1 cellular context compared by ENCODE assay signal in genomic region chr1:1157914-1158710, GRCh38.
TF ChIP-seq lines count a peak whose summit lies in the region.

No MANE protein-coding gene starts in this region.

TF ChIP-seq in HepG2, 621 proteins besides CTCF, POLR2A, EP300 and RAD21 (continues in another document):
- TF ChIP-seq NFKBIZ (CRISPR knock-in tag; IDR thresholded peaks at IDR 0.05) (no peak), SOX5 (CRISPR knock-in tag; IDR thresholded peaks at IDR 0.05; ENCODE audit: borderline replicate concordance) (peak; percentile 70; the same call in 1 of the 2 replicates), MTA1 (CRISPR knock-in tag; IDR thresholded peaks at IDR 0.05; ENCODE audit: borderline replicate concordance) (no peak), ELF3 (CRISPR knock-in tag; IDR thresholded peaks at IDR 0.05) (peak; percentile 82), HNRNPK (IDR thresholded peaks at IDR 0.05; ENCODE audit: low read depth, low read length, poor library complexity, severe bottlenecking) (peak; percentile 29), KLF15 (CRISPR knock-in tag; IDR thresholded peaks at IDR 0.05; ENCODE audit: borderline replicate concordance) (no peak), ZBTB38 (CRISPR knock-in tag; IDR thresholded peaks at IDR 0.05) (peak; percentile 55; the same call in 1 of the 2 replicates), GABPB1 (CRISPR knock-in tag; IDR thresholded peaks at IDR 0.05) (peak; percentile 65; the same call in 1 of the 2 replicates), ZFY (CRISPR knock-in tag; IDR thresholded peaks at IDR 0.05) (peak; percentile 39; the same call in 1 of the 2 replicates), ZNF674 (CRISPR knock-in tag; IDR thresholded peaks at IDR 0.05; ENCODE audit: low read depth) (no peak), SP5 (CRISPR knock-in tag; IDR thresholded peaks at IDR 0.05; ENCODE audit: borderline replicate concordance, low read depth) (peak; percentile 95), FOXM1 (CRISPR knock-in tag; IDR thresholded peaks at IDR 0.05) (no peak), RXRA (CRISPR knock-in tag; IDR thresholded peaks at IDR 0.05) (peak; percentile 15; the same call in 1 of the 2 replicates), ZNF687 (CRISPR knock-in tag; IDR thresholded peaks at IDR 0.05) (peak; percentile 77), ATM (IDR thresholded peaks at IDR 0.05; ENCODE audit: borderline replicate concordance) (no peak), YY1 (IDR thresholded peaks at IDR 0.05; ENCODE audit: insufficient read depth, insufficient replicate concordance, low read depth, low read length) (peak; percentile 36), LCORL (IDR thresholded peaks at IDR 0.05) (no peak), LCORL (CRISPR knock-in tag; IDR thresholded peaks at IDR 0.05) (peak; percentile 42; the same call in 1 of the 2 replicates), ZNF543 (CRISPR knock-in tag; IDR thresholded peaks at IDR 0.05) (peak; percentile 89; the same call in 1 of the 2 replicates), REXO4 (CRISPR knock-in tag; IDR thresholded peaks at IDR 0.05; ENCODE audit: borderline replicate concordance) (no peak), ZNF83 (CRISPR knock-in tag; IDR thresholded peaks at IDR 0.05; ENCODE audit: borderline replicate concordance) (0 out of 2 replicates have a peak, but pooled peaks have one; percentile 28), FOXP4 (CRISPR knock-in tag; IDR thresholded peaks at IDR 0.05) (0 out of 2 replicates have a peak, but pooled peaks have one; percentile 16), ZNF850 (CRISPR knock-in tag; conservative IDR thresholded peaks at IDR 0.05) (no peak), SRSF1 (optimal IDR thresholded peaks at IDR 0.05; ENCODE audit: low read depth, low read length) (peak; percentile 63), NRL (CRISPR knock-in tag; IDR thresholded peaks at IDR 0.05; ENCODE audit: borderline replicate concordance) (peak; percentile 12; the same call in 1 of the 2 replicates), HNRNPL (IDR thresholded peaks at IDR 0.05; ENCODE audit: low read depth, low read length) (peak; percentile 97), KDM2A (CRISPR knock-in tag; IDR thresholded peaks at IDR 0.05; ENCODE audit: borderline replicate concordance, low read depth) (peak; percentile 63; the same call in 1 of the 2 replicates), ZNF350 (CRISPR knock-in tag; IDR thresholded peaks at IDR 0.05; ENCODE audit: borderline replicate concordance, low read depth) (no peak), PCBP1 (IDR thresholded peaks at IDR 0.05; ENCODE audit: borderline replicate concordance, low read depth, low read length) (0 out of 2 replicates have a peak, but pooled peaks have one; percentile 5), GMEB2 (CRISPR knock-in tag; IDR thresholded peaks at IDR 0.05; ENCODE audit: low read depth) (no peak), THYN1 (CRISPR knock-in tag; IDR thresholded peaks at IDR 0.05; ENCODE audit: borderline replicate concordance, low read depth) (no peak), KLF16 (CRISPR knock-in tag; IDR thresholded peaks at IDR 0.05) (no peak), POLR2G (IDR thresholded peaks at IDR 0.05; ENCODE audit: low read depth, low read length) (peak; percentile 59), JUND (CRISPR knock-in tag; IDR thresholded peaks at IDR 0.05) (no peak), ZFP90 (CRISPR knock-in tag; IDR thresholded peaks at IDR 0.05; ENCODE audit: borderline replicate concordance) (no peak), AGO1 (IDR thresholded peaks at IDR 0.05; ENCODE audit: low read depth, low read length, poor library complexity, severe bottlenecking) (peak; percentile 45), NCOA2 (CRISPR knock-in tag; IDR thresholded peaks at IDR 0.05) (no peak), PITX1 (CRISPR knock-in tag; IDR thresholded peaks at IDR 0.05) (0 out of 2 replicates have a peak, but pooled peaks have one; percentile 44), ZBTB7B (CRISPR knock-in tag; IDR thresholded peaks at IDR 0.05) (peak; percentile 88), ZBTB33 (CRISPR knock-in tag; IDR thresholded peaks at IDR 0.05) (peak; percentile 80; the same call in 1 of the 2 replicates), ZNF788 (CRISPR knock-in tag; IDR thresholded peaks at IDR 0.05; ENCODE audit: borderline replicate concordance) (0 out of 2 replicates have a peak, but pooled peaks have one; percentile 19)
- TF ChIP-seq, protein P1, sequence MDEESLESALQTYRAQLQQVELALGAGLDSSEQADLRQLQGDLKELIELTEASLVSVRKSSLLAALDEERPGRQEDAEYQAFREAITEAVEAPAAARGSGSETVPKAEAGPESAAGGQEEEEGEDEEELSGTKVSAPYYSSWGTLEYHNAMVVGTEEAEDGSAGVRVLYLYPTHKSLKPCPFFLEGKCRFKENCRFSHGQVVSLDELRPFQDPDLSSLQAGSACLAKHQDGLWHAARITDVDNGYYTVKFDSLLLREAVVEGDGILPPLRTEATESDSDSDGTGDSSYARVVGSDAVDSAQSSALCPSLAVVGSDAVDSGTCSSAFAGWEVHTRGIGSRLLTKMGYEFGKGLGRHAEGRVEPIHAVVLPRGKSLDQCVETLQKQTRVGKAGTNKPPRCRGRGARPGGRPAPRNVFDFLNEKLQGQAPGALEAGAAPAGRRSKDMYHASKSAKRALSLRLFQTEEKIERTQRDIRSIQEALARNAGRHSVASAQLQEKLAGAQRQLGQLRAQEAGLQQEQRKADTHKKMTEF (CRISPR knock-in tag; IDR thresholded peaks at IDR 0.05) = peak; percentile 64; the same call in 1 of the 2 replicates
- TF ChIP-seq, protein P2, sequence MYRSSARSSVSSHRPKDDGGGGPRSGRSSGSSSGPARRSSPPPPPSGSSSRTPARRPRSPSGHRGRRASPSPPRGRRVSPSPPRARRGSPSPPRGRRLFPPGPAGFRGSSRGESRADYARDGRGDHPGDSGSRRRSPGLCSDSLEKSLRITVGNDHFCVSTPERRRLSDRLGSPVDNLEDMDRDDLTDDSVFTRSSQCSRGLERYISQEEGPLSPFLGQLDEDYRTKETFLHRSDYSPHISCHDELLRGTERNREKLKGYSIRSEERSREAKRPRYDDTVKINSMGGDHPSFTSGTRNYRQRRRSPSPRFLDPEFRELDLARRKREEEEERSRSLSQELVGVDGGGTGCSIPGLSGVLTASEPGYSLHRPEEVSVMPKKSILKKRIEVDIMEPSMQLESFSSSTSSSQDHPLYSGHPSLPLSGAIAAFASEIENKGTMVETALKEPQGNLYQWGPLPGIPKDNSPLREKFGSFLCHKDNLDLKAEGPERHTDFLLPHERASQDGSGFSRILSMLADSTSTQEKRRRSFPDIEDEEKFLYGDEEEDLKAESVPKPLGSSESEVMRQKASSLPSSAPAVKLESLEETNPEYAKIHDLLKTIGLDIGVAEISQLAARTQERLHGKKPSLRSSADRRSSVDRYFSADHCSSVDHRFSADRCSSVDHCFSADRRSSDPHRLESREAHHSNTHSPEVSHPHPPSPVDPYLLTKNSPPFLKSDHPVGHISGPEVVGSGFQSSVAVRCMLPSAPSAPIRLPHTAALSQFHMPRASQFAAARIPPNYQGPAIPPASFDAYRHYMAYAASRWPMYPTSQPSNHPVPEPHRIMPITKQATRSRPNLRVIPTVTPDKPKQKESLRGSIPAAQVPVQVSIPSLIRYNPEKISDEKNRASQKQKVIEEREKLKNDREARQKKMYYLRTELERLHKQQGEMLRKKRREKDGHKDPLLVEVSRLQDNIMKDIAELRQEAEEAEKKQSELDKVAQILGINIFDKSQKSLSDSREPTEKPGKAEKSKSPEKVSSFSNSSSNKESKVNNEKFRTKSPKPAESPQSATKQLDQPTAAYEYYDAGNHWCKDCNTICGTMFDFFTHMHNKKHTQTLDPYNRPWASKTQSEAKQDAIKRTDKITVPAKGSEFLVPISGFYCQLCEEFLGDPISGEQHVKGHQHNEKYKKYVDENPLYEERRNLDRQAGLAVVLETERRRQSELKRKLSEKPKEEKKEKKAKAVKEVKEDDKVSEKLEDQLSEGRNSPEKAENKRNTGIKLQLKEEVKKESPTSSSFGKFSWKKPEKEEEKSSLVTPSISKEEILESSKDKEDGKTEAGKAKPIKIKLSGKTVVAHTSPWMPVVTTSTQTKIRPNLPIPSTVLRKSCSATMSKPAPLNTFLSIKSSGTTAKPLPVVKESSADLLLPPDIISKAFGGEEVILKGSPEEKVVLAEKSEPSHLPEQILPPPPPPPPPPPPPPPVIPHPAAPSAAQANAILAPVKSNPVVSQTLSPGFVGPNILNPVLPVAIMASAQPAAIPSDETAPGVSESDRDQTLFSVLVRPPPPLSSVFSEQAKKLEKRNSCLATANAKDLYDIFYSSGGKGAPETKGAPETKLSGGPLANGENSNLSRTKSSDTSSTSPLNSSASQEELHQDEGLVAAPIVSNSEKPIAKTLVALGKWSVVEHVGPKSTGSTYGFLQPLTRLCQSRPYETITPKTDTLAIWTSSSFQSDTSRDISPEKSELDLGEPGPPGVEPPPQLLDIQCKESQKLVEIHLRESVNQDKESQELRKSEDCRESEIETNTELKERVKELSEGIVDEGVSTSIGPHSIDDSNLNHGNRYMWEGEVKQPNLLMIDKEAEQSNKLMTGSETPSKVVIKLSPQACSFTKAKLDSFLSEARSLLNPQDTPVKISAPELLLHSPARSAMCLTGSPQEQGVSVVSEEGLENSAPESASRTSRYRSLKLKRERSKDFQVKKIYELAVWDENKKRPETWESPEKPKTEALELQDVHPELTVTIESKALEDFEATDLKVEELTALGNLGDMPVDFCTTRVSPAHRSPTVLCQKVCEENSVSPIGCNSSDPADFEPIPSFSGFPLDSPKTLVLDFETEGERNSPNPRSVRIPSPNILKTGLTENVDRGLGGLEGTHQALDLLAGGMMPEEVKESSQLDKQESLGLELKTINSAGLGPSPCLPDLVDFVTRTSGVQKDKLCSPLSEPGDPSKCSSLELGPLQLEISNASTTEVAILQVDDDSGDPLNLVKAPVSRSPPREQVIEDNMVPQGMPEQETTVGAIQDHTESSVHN (CRISPR knock-in tag; IDR thresholded peaks at IDR 0.05) = no peak
